Comparison of ENCODE assay signal across 13 cellular contexts in genomic region chr20:25252686-25253421, GRCh38. TPM values are rescaled to one million over a fixed set of nuclear protein-coding genes. Genes with fewer than 3 reads are reported as not detected.
A peak's percentile ranks its signal among the peaks of the same experiment; 100 is the strongest.
DNase-seq lines count a peak whose midpoint lies in the region; ATAC-seq and TF ChIP-seq lines count a peak whose summit lies in the region.
"Had no signal": no experiment of that assay in that cellular context is flagged by ENCODE, and none has a peak within 500 bp of the region (broad histone marks: within the 10 kb centered on the region; RNA-seq: fewer than 3 reads in every experiment).

No MANE protein-coding gene starts in this region.

- H3K36me3 ChIP-seq in GM23338 (ENCODE audit: insufficient read depth) (no peaks in the 10 kb centered on the region), mucosa of rectum (ENCODE audit: control insufficient read depth in 2 of 2, insufficient read depth in 2 of 2, low read length in 2 of 2) (peaks cover 4 to 18% of the 10 kb centered on the region in 2 donors)

- POLR2A ChIA-PET in CD4-positive, alpha-beta T cell (lab: Charles Lee), result no interaction called here

- peaks cover 67% of the 10 kb centered on the region for H3K4me1 Mint-ChIP-seq in CD4-positive, alpha-beta T cell (ENCODE audit: low read depth)
- H3K4me1 Mint-ChIP-seq in GM23338 (peaks cover 32% of the 10 kb centered on the region), brain (peaks cover 69% of the 10 kb centered on the region)

- peaks cover 23% of the 10 kb centered on the region for H3K36me3 Mint-ChIP-seq in CD4-positive, alpha-beta T cell (ENCODE audit: low read depth)
- H3K36me3 Mint-ChIP-seq in GM23338 (ENCODE audit: low read depth) (peaks cover 3% of the 10 kb centered on the region; the same call in 2 of the 3 replicates), brain (peaks cover 47% of the 10 kb centered on the region)

- DNase-seq in CD4-positive, alpha-beta T cell, result no peak
- DNase-seq in GM23338 (ENCODE audit: low spot score), result no peak
- DNase-seq in stimulated activated CD4-positive, alpha-beta T cell treated with anti-CD3 and anti-CD28 coated beads, Interleukin-4, amount 100 ng/mL, for 1 hour, result no peak
- no peak for DNase-seq in GM19240 (ENCODE audit: insufficient read length, low spot score)
- DNase-seq in 8988T, result no peak
- DNase-seq: activated naive CD4-positive, alpha-beta T cell treated with Interleukin-2 at 50 U/mL for 16 hours; NCI-H226; retina; SHP77 had no signal

- peak overlapping the region in 1 of 2 donors; percentile 92 for H3K9ac ChIP-seq in mucosa of rectum (ENCODE audit: low read depth in 1 of 2, low read length in 2 of 2)

- H3K4me3 ChIP-seq in GM23338 (no peak overlapping the region), mucosa of rectum (ENCODE audit: low read length in 2 of 2) (peak overlapping the region in 1 of 2 donors; percentile 91)

- no peaks in the 10 kb centered on the region for H3K9me3 ChIP-seq in CD4-positive, alpha-beta T cell (ENCODE audit: control insufficient read depth, low read length)
- H3K9me3 ChIP-seq in mucosa of rectum (ENCODE audit: control insufficient read depth in 2 of 2, low read length in 2 of 2), result no peaks in the 10 kb centered on the region

- no peaks in the 10 kb centered on the region for H3K27me3 Mint-ChIP-seq in CD4-positive, alpha-beta T cell
- peaks cover 6% of the 10 kb centered on the region for H3K27me3 Mint-ChIP-seq in GM23338 (ENCODE audit: insufficient read depth, low read depth, poor library complexity)
- H3K27me3 Mint-ChIP-seq in brain, result peaks cover 7% of the 10 kb centered on the region
- H3K27me3 Mint-ChIP-seq: memory B cell had no signal

- TF ChIP-seq CTCF in CD4-positive, alpha-beta T cell (IDR thresholded peaks at IDR 0.05), result no peak
- TF ChIP-seq CTCF in GM23338 (conservative IDR thresholded peaks at IDR 0.05; ENCODE audit: low read depth in 2 of 2), result no peak
- TF ChIP-seq CTCF in brain (conservative IDR thresholded peaks at IDR 0.05), result no peak

- intact Hi-C loops in CD4-positive, alpha-beta T cell (cut with DNase I, micrococcal nuclease), result loop anchor here in 1 of 2 experiments (5.0 kb wide), 1 partner anchor 166 kb away; no protein-coding TSS in a partner anchor

- H2AFZ ChIP-seq in GM23338, result no peak overlapping the region

- 0 out of 2 replicates have a peak, but pooled peaks cover 7% of the 10 kb centered on the region for H3F3A ChIP-seq in GM23338 (replicated peaks; ENCODE audit: low read depth)

- H3K4me3 Mint-ChIP-seq in CD4-positive, alpha-beta T cell, result peak overlapping the region; percentile 48
- H3K4me3 Mint-ChIP-seq in GM23338 (no peak overlapping the region), brain (no peak overlapping the region)
- H3K4me3 Mint-ChIP-seq: memory B cell had no signal

- H3K27ac ChIP-seq in CD4-positive, alpha-beta T cell (ENCODE audit: low read depth, low read length), result no peak overlapping the region
- H3K27ac ChIP-seq in GM23338 (ENCODE audit: low read depth) (no peak overlapping the region), mucosa of rectum (ENCODE audit: low read depth in 2 of 2, low read length in 2 of 2) (peak overlapping the region; percentile 84 to 96)

- peaks cover 81% of the 10 kb centered on the region for H3K79me2 ChIP-seq in GM23338 (replicated peaks; ENCODE audit: insufficient read depth)

- H3K9me2 ChIP-seq in GM23338 (ENCODE audit: insufficient read depth), result no peaks in the 10 kb centered on the region

- no peak for ATAC-seq in CD4-positive, alpha-beta T cell (ENCODE audit: poor library complexity)
- ATAC-seq in GM23338, result no peak
- ATAC-seq in GM19351 (IDR thresholded peaks at IDR 0.05; ENCODE audit: unreplicated experiment), result no peak

- CTCF ChIA-PET in CD4-positive, alpha-beta T cell (lab: Charles Lee), result interaction anchor here (1.0 kb wide), 1 partner anchor 167 kb away, joined by 3 read pairs; no protein-coding TSS in a partner anchor

- H3K27me3 ChIP-seq in CD4-positive, alpha-beta T cell (ENCODE audit: control insufficient read depth, insufficient read depth, low read length), result no peaks in the 10 kb centered on the region
- no peaks in the 10 kb centered on the region for H3K27me3 ChIP-seq in GM23338 (ENCODE audit: insufficient read depth)
- no peaks in the 10 kb centered on the region for H3K27me3 ChIP-seq in mucosa of rectum (ENCODE audit: control insufficient read depth in 2 of 2, insufficient read depth in 2 of 2, low read length in 2 of 2)

- no peaks in the 10 kb centered on the region for H3K9me3 Mint-ChIP-seq in CD4-positive, alpha-beta T cell
- no peaks in the 10 kb centered on the region; the same call in 2 of the 3 replicates for H3K9me3 Mint-ChIP-seq in GM23338
- H3K9me3 Mint-ChIP-seq in brain, result no peaks in the 10 kb centered on the region
- H3K9me3 Mint-ChIP-seq: memory B cell had no signal

- no peak overlapping the region for H3K4me2 ChIP-seq in GM23338

- peaks cover 37% of the 10 kb centered on the region for H4K20me1 ChIP-seq in GM23338 (replicated peaks; ENCODE audit: insufficient read depth)

- H3K4me1 ChIP-seq in GM23338 (ENCODE audit: insufficient read depth), result peaks cover 16% of the 10 kb centered on the region
- peaks cover 38 to 70% of the 10 kb centered on the region in 2 donors for H3K4me1 ChIP-seq in mucosa of rectum (ENCODE audit: control insufficient read depth in 2 of 2, insufficient read depth in 2 of 2, low read length in 2 of 2)

- H3K27ac Mint-ChIP-seq in CD4-positive, alpha-beta T cell, result peak overlapping the region; percentile 37
- peak overlapping the region; percentile 50 for H3K27ac Mint-ChIP-seq in GM23338
- H3K27ac Mint-ChIP-seq in brain, result peak overlapping the region in 3 of 5 experiments; percentile 31 to 87 (median 61)
- H3K27ac Mint-ChIP-seq: memory B cell had no signal

TF ChIP-seq in GM23338, 12 proteins besides CTCF, POLR2A, EP300 and RAD21:
- TF ChIP-seq EZH2phosphoT487 (IDR thresholded peaks at IDR 0.05; ENCODE audit: unreplicated experiment) (no peak), JUNB (IDR thresholded peaks at IDR 0.05; ENCODE audit: unreplicated experiment) (no peak), REST (IDR thresholded peaks at IDR 0.05; ENCODE audit: unreplicated experiment) (no peak), CREB1 (CRISPR knock-in tag; IDR thresholded peaks at IDR 0.05; ENCODE audit: low read depth) (no peak), ETS1 (IDR thresholded peaks at IDR 0.05) (no peak), ZNF331 (CRISPR knock-in tag; IDR thresholded peaks at IDR 0.05; ENCODE audit: low read depth) (no peak)

RNA-seq across cellular contexts. Expression of gene PYGB, which starts 5.0 kb away (rescaled TPM):
- total RNA-seq in CD4-positive, alpha-beta T cell, result 10 to 100 TPM; 26.3 to 27.5 TPM
- 61.9 and 64.0 TPM in 2 replicates for total RNA-seq in GM23338 (2014; rRNA removed; shearing (Covaris generic))
- polyA plus RNA-seq in GM23338 (2016; fragmentation: Nextera tagmentation; extraction: Ambion mirVana) (15.6 and 15.9 TPM in 2 replicates), brain (ENCODE audit: insufficient read depth, low read depth, low replicate concordance) (125 TPM)

RNA-seq across cellular contexts. Expression of gene ENTPD6, which starts 57.3 kb away (rescaled TPM):
- total RNA-seq in CD4-positive, alpha-beta T cell, result 10 to 100 TPM; 78.5 to 85.1 TPM
- 45.9 TPM in 2 replicates for total RNA-seq in GM23338 (2014; rRNA removed; shearing (Covaris generic))
- polyA plus RNA-seq in GM23338 (2016; fragmentation: Nextera tagmentation; extraction: Ambion mirVana) (19.0 and 19.3 TPM in 2 replicates), brain (ENCODE audit: insufficient read depth, low read depth, low replicate concordance) (56.9 TPM)

Comparison
In these comparisons a context has a peak if more than half of its experiments do, and no peak if none do; other contexts are left out.
1. H3K27ac ChIP-seq: peak in mucosa of rectum (2 of 2); none in CD4-positive, alpha-beta T cell (single experiment) and GM23338 (single experiment).
2. Peak in every context shown above with its lines, with median percentiles within 50 percentile points of each other: H3K27ac Mint-ChIP-seq.